ENCODE assay signal across 11 cellular contexts in genomic region chr11:14703731-14704130, GRCh38.
DNase-seq lines count a peak whose midpoint lies in the region; ATAC-seq lines count a peak whose summit lies in the region.
"Had no signal": no experiment of that assay in that cellular context is flagged by ENCODE, and none has a peak within 500 bp of the region (broad histone marks: within the 10 kb centered on the region; RNA-seq: fewer than 3 reads in every experiment).

No MANE protein-coding gene starts in this region.

- ATAC-seq in activated naive CD8-positive, alpha-beta T cell treated with anti-CD3 and anti-CD28 coated beads, Interleukin-2, amount 50 U/mL, for 24 hours, result no peak
- ATAC-seq: A549 had no signal

- H3K4me1 Mint-ChIP-seq in activated naive CD8-positive, alpha-beta T cell (ENCODE audit: low read depth), result peaks cover 54% of the 10 kb centered on the region
- peaks cover 37% of the 10 kb centered on the region for H3K4me1 Mint-ChIP-seq in activated naive CD8-positive, alpha-beta T cell treated with anti-CD3 and anti-CD28 coated beads, Interleukin-2, amount 50 U/mL, for 24 hours
- peaks cover 8 to 9% of the 10 kb centered on the region in 2 donors for H3K4me1 Mint-ChIP-seq in immature natural killer cell

- H3K27ac Mint-ChIP-seq in activated naive CD8-positive, alpha-beta T cell, result peak overlapping the region; percentile 50
- H3K27ac Mint-ChIP-seq in activated naive CD8-positive, alpha-beta T cell treated with anti-CD3 and anti-CD28 coated beads, Interleukin-2, amount 50 U/mL, for 24 hours, result no peak overlapping the region
- H3K27ac Mint-ChIP-seq in immature natural killer cell, result no peak overlapping the region
- H3K27ac Mint-ChIP-seq: CD8-positive, alpha-beta memory T cell had no signal

- H3K36me3 Mint-ChIP-seq in activated naive CD8-positive, alpha-beta T cell, result peaks cover 43% of the 10 kb centered on the region
- H3K36me3 Mint-ChIP-seq in activated naive CD8-positive, alpha-beta T cell treated with anti-CD3 and anti-CD28 coated beads, Interleukin-2, amount 50 U/mL, for 24 hours (ENCODE audit: low read depth), result peaks cover 50% of the 10 kb centered on the region
- peaks cover 14 to 21% (median 20%) of the 10 kb centered on the region in 3 donors for H3K36me3 Mint-ChIP-seq in immature natural killer cell

- peaks cover 32% of the 10 kb centered on the region for H3K9me3 Mint-ChIP-seq in activated naive CD8-positive, alpha-beta T cell (ENCODE audit: low read depth)
- H3K9me3 Mint-ChIP-seq in activated naive CD8-positive, alpha-beta T cell treated with anti-CD3 and anti-CD28 coated beads, Interleukin-2, amount 50 U/mL, for 24 hours, result peaks cover 49% of the 10 kb centered on the region
- H3K9me3 Mint-ChIP-seq in immature natural killer cell, result peaks cover 6 to 24% (median 17%) of the 10 kb centered on the region in 6 donors

- no peak overlapping the region for H3K4me3 Mint-ChIP-seq in activated naive CD8-positive, alpha-beta T cell
- H3K4me3 Mint-ChIP-seq in activated naive CD8-positive, alpha-beta T cell treated with anti-CD3 and anti-CD28 coated beads, Interleukin-2, amount 50 U/mL, for 24 hours, result no peak overlapping the region
- no peak overlapping the region for H3K4me3 Mint-ChIP-seq in immature natural killer cell
- H3K4me3 Mint-ChIP-seq: CD8-positive, alpha-beta memory T cell had no signal

- DNase-seq in DMS 273 (lab: John Stamatoyannopoulos, UW; ENCODE audit: unreplicated experiment), result peak; percentile 5
- DNase-seq in DMS 273 treated with DMSO at 0.1 percent for 48 hours (lab: John Stamatoyannopoulos, UW), result no peak
- DNase-seq in activated naive CD8-positive, alpha-beta T cell treated with anti-CD3 and anti-CD28 coated beads, Interleukin-2, amount 50 U/mL, for 24 hours, result no peak
- peak; percentile 44 for DNase-seq in OCI-M1 (lab: John Stamatoyannopoulos, UW)
- peak; percentile 5 for DNase-seq in left kidney (ENCODE audit: low read depth, low spot score)
- DNase-seq in NCI-H187 treated with DMSO at 0.1 percent for 48 hours (lab: John Stamatoyannopoulos, UW), result no peak
- DNase-seq in immature natural killer cell, result no peak
- DNase-seq: CD8-positive, alpha-beta memory T cell; COR-L47 had no signal

- H3K27me3 Mint-ChIP-seq in activated naive CD8-positive, alpha-beta T cell, result no peaks in the 10 kb centered on the region
- H3K27me3 Mint-ChIP-seq in activated naive CD8-positive, alpha-beta T cell treated with anti-CD3 and anti-CD28 coated beads, Interleukin-2, amount 50 U/mL, for 24 hours, result no peaks in the 10 kb centered on the region
- no peaks in the 10 kb centered on the region for H3K27me3 Mint-ChIP-seq in immature natural killer cell (ENCODE audit: low read depth in 3 of 3)
- H3K27me3 Mint-ChIP-seq: CD8-positive, alpha-beta memory T cell had no signal

Comparison
In these comparisons a context has a peak if more than half of its experiments do, and no peak if none do; other contexts are left out.
1. DNase-seq: peak in DMS 273 (single experiment), OCI-M1 (single experiment) and left kidney (single experiment); none in DMS 273 treated with DMSO at 0.1 percent for 48 hours (single experiment), activated naive CD8-positive, alpha-beta T cell treated with anti-CD3 and anti-CD28 coated beads, Interleukin-2, amount 50 U/mL, for 24 hours (single experiment), NCI-H187 treated with DMSO at 0.1 percent for 48 hours (single experiment) and immature natural killer cell (0 of 3).